8 cellular contexts compared by ENCODE assay signal in the genomic region with DNA sequence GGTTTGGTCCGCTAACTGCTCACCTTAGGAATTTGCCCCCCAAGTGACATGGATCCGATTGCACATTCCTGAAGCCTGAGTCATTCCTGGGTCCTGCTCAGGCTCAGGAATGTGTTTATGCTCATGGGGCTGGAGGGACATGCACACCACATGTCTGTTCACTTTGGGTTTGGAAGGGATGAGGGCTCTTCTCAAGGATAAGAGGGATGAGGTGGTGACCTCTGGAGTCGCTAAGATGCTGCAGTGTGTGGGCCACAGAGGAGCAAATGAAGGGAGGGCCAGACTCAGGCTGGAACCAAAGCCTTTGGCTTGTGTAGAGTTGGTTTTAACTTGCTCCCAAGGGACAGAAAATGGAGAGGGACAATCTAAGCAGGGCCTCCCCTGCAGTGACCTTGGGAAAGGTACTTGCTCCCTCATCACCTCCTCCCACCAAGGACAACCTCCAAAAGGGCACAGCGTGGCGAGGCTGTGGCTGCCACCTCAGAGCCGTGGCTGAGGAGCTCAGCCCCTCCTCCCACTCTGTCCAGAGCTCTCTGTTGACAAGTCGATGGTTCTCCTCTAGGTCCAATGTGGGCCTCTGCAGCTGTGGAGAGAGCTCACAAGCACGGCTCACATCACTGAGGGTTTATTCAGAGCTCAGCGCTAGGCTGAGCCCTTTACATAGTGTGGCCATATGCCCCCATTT.
DNase-seq lines count a peak whose midpoint lies in the region; ATAC-seq and TF ChIP-seq lines count a peak whose summit lies in the region.

No MANE protein-coding gene starts in this region.

- peak overlapping the region; percentile 93 for H3K27ac ChIP-seq in AG04450 (ENCODE audit: low read depth, low read length)
- peak overlapping the region; percentile 65 for H3K27ac ChIP-seq in PC-9

- H3K4me1 ChIP-seq in PC-9 (replicated peaks; ENCODE audit: insufficient read depth): peaks cover 47% of the 10 kb centered on the region

- H3K9me2 ChIP-seq in PC-9 (ENCODE audit: insufficient read depth): no peaks in the 10 kb centered on the region

- H3K4me2 ChIP-seq in PC-9: peak overlapping the region; percentile 57

- no peaks in the 10 kb centered on the region for H3K36me3 Mint-ChIP-seq in nephron progenitor cell (ENCODE audit: low read depth)
- no peaks in the 10 kb centered on the region for H3K36me3 Mint-ChIP-seq in activated T-cell treated with anti-CD3 and anti-CD28 coated beads, Interleukin-2, amount 50 U/mL, for 4 hours (ENCODE audit: insufficient read depth)

- peaks cover 14% of the 10 kb centered on the region for H3K9me3 ChIP-seq in AG04450 (ENCODE audit: control insufficient read depth, insufficient read depth, low read length)
- peaks cover 9% of the 10 kb centered on the region for H3K9me3 ChIP-seq in PC-9 (ENCODE audit: insufficient read depth, low read depth)

- CTCF ChIA-PET in AG04450 (lab: Charles Lee): interaction anchor here (0.9 to 1.5 kb wide), 4 partner anchors 15 to 141 kb away, joined by 3 to 6 read pairs (median 4); no protein-coding TSS in a partner anchor
- CTCF ChIA-PET in PC-9 (lab: Charles Lee): interaction anchor here (0.6 to 1.8 kb wide), 2 partner anchors 11 to 31 kb away, joined by 3 to 5 read pairs; no protein-coding TSS in a partner anchor

- ATAC-seq in GM21576 (IDR thresholded peaks at IDR 0.05; ENCODE audit: unreplicated experiment) (no peak), HG03108 (IDR thresholded peaks at IDR 0.05; ENCODE audit: unreplicated experiment) (no peak)
- no peak for ATAC-seq in activated T-cell treated with anti-CD3 and anti-CD28 coated beads, Interleukin-2, amount 50 U/mL, for 4 hours

- peaks cover 7% of the 10 kb centered on the region for H3K27me3 Mint-ChIP-seq in nephron progenitor cell (ENCODE audit: low read depth, poor library complexity)
- no peaks in the 10 kb centered on the region for H3K27me3 Mint-ChIP-seq in activated T-cell treated with anti-CD3 and anti-CD28 coated beads, Interleukin-2, amount 50 U/mL, for 4 hours (ENCODE audit: low read depth)

- TF ChIP-seq CTCF in AG04450 (IDR thresholded peaks at IDR 0.05; ENCODE audit: low read depth, low read length) (no peak), PC-9 (conservative IDR thresholded peaks at IDR 0.05) (no peak), nephron progenitor cell (IDR thresholded peaks at IDR 0.05) (no peak)

- H3K27me3 ChIP-seq in AG04450 (ENCODE audit: control insufficient read depth, insufficient read depth, low read length) (no peaks in the 10 kb centered on the region), PC-9 (ENCODE audit: insufficient read depth, low read depth) (no peaks in the 10 kb centered on the region)

- H3K4me3 ChIP-seq in AG04450 (ENCODE audit: low read depth, low read length) (no peak overlapping the region), PC-9 (no peak overlapping the region)

- no peaks in the 10 kb centered on the region for H3K79me2 ChIP-seq in PC-9 (ENCODE audit: low read depth)

- H4K20me1 ChIP-seq in PC-9 (ENCODE audit: insufficient read depth): no peaks in the 10 kb centered on the region

- H3K9me3 Mint-ChIP-seq in nephron progenitor cell: peaks cover 8% of the 10 kb centered on the region
- H3K9me3 Mint-ChIP-seq in activated T-cell treated with anti-CD3 and anti-CD28 coated beads, Interleukin-2, amount 50 U/mL, for 4 hours: no peaks in the 10 kb centered on the region

- peaks cover 29% of the 10 kb centered on the region for H3F3A ChIP-seq in PC-9 (ENCODE audit: insufficient read depth, low read depth)

- peak overlapping the region; percentile 4 for H3K4me3 Mint-ChIP-seq in nephron progenitor cell
- no peak overlapping the region for H3K4me3 Mint-ChIP-seq in activated T-cell treated with anti-CD3 and anti-CD28 coated beads, Interleukin-2, amount 50 U/mL, for 4 hours

- H3K4me1 Mint-ChIP-seq in nephron progenitor cell: peaks cover 54% of the 10 kb centered on the region
- peaks cover 3% of the 10 kb centered on the region for H3K4me1 Mint-ChIP-seq in activated T-cell treated with anti-CD3 and anti-CD28 coated beads, Interleukin-2, amount 50 U/mL, for 4 hours (ENCODE audit: low read depth)

- POLR2A ChIA-PET in AG04450 (lab: Yijun Ruan, JAX): interaction anchor here (0.8 to 3.4 kb wide), 5 partner anchors 8 to 137 kb away, joined by 3 to 48 read pairs (median 3); a partner anchor contains a TSS
- POLR2A ChIA-PET in PC-9 (lab: Charles Lee; ENCODE audit: unreplicated experiment): interaction anchor here (0.6 to 1.2 kb wide), 3 partner anchors 9 to 353 kb away, joined by 4 to 15 read pairs (median 15); a partner anchor contains a TSS

- no peaks in the 10 kb centered on the region for H3K36me3 ChIP-seq in PC-9 (ENCODE audit: low read depth)

- peak overlapping the region; percentile 96 for H3K27ac Mint-ChIP-seq in nephron progenitor cell

- intact Hi-C loops in PC-9 (cut with micrococcal nuclease; ENCODE audit: unreplicated experiment): loop anchor here (1.0 kb wide), 2 partner anchors 9 to 88 kb away; no protein-coding TSS in a partner anchor

- H2AFZ ChIP-seq in PC-9: no peak overlapping the region

- BruUV-seq in PC-9 (replicated peaks; lab: Mats Ljungman, UMichigan): TSS peak; percentile 87

- DNase-seq in AG04450 (ENCODE audit: low read depth, low spot score) (peak; percentile 98), PC-9 (peak in 1 of 2 experiments; percentile 95), fibroblast of gingiva (ENCODE audit: low read depth) (peak; percentile 93), nephron progenitor cell (peak; percentile 62), GOT3 (lab: John Stamatoyannopoulos, UW) (no peak)
- no peak for DNase-seq in activated T-cell treated with anti-CD3 and anti-CD28 coated beads, Interleukin-2, amount 50 U/mL, for 4 hours

Comparison
In these comparisons a context has a peak if more than half of its experiments do, and no peak if none do; other contexts are left out.
1. DNase-seq: peak in AG04450 (single experiment), fibroblast of gingiva (single experiment) and nephron progenitor cell (single experiment); none in GOT3 (single experiment) and activated T-cell treated with anti-CD3 and anti-CD28 coated beads, Interleukin-2, amount 50 U/mL, for 4 hours (single experiment).